2 cellular contexts compared by ENCODE assay signal in the genomic region with DNA sequence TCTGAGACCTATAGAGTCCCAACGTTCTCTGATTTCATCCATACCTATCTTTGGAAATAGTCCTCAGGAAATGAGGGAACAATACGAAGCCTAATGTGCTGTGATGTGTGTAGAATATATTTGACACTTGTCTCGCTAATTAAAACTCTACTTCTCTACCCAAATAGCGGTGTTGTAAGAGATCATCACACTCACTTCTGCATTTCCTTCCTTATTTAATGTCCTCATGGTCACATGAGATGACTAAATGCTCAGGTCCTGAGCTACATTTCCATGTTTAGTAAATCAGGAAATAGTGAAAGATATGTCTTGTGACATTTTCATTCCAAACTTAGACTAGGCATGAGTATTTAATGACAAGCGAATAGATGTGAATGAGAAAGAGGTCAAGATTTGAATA.
TF ChIP-seq lines count a peak whose summit lies in the region.

No MANE protein-coding gene starts in this region.

TF ChIP-seq in SK-N-SH, 30 proteins besides CTCF, POLR2A, EP300 and RAD21:
- TF ChIP-seq, protein P1, sequence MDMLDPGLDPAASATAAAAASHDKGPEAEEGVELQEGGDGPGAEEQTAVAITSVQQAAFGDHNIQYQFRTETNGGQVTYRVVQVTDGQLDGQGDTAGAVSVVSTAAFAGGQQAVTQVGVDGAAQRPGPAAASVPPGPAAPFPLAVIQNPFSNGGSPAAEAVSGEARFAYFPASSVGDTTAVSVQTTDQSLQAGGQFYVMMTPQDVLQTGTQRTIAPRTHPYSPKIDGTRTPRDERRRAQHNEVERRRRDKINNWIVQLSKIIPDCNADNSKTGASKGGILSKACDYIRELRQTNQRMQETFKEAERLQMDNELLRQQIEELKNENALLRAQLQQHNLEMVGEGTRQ (IDR thresholded peaks at IDR 0.05; ENCODE audit: borderline replicate concordance, low read depth, low read length), result no peak
- TF ChIP-seq GATA2 (CRISPR knock-in tag; IDR thresholded peaks at IDR 0.05) (no peak), TAF1 (IDR thresholded peaks at IDR 0.05; ENCODE audit: borderline replicate concordance, low read depth, low read length) (no peak)

TF ChIP-seq in SK-N-SH treated with all-trans-retinoic acid at 6 μM for 48 hours, 23 proteins besides CTCF, POLR2A, EP300 and RAD21 (continued from another document):
- TF ChIP-seq, protein P2, sequence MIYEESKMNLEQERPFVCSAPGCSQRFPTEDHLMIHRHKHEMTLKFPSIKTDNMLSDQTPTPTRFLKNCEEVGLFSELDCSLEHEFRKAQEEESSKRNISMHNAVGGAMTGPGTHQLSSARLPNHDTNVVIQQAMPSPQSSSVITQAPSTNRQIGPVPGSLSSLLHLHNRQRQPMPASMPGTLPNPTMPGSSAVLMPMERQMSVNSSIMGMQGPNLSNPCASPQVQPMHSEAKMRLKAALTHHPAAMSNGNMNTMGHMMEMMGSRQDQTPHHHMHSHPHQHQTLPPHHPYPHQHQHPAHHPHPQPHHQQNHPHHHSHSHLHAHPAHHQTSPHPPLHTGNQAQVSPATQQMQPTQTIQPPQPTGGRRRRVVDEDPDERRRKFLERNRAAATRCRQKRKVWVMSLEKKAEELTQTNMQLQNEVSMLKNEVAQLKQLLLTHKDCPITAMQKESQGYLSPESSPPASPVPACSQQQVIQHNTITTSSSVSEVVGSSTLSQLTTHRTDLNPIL (CRISPR knock-in tag; IDR thresholded peaks at IDR 0.05; ENCODE audit: low read depth), result no peak
- no peak for TF ChIP-seq PATZ1 (CRISPR knock-in tag; IDR thresholded peaks at IDR 0.05; ENCODE audit: borderline replicate concordance)
- no peak for TF ChIP-seq ZFP30 (CRISPR knock-in tag; IDR thresholded peaks at IDR 0.05)
- TF ChIP-seq RARB (CRISPR knock-in tag; IDR thresholded peaks at IDR 0.05), result no peak
- TF ChIP-seq ZNF8 (CRISPR knock-in tag; IDR thresholded peaks at IDR 0.05), result no peak
- TF ChIP-seq TCF4 (CRISPR knock-in tag; IDR thresholded peaks at IDR 0.05; ENCODE audit: borderline replicate concordance), result no peak
- no peak for TF ChIP-seq CSDC2 (CRISPR knock-in tag; IDR thresholded peaks at IDR 0.05)
- no peak for TF ChIP-seq ZC3H10 (CRISPR knock-in tag; IDR thresholded peaks at IDR 0.05)
- no peak for TF ChIP-seq ZNF70 (CRISPR knock-in tag; IDR thresholded peaks at IDR 0.05)
- no peak for TF ChIP-seq GLIS3 (CRISPR knock-in tag; IDR thresholded peaks at IDR 0.05)
- TF ChIP-seq ZNF565 (CRISPR knock-in tag; conservative IDR thresholded peaks at IDR 0.05; ENCODE audit: low read depth), result no peak
- TF ChIP-seq TOX (CRISPR knock-in tag; IDR thresholded peaks at IDR 0.05; ENCODE audit: borderline replicate concordance), result no peak
TF ChIP-seq in SK-N-SH treated with all-trans-retinoic acid at 6 μM for 48 hours: peak in this region for 0.
